Comparison of ENCODE assay signal across 16 cellular contexts in the genomic region with DNA sequence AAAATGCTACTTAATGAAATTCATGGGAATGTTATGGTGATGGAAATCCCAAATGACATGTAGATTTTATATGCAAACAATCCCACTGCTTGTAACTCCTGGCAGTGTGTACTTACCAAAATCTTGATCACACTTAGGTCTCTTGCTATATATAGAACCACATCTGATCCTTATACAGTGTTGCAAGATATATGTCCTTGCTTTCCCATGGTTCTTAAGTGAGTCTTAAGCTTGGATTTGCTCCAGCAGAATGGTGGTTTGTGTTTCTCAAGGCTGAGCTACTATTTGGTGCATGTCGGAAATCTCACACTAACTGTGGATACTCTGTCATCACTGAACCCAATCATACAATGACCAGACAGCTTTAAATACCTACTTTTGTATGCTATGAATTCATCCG. TPM values are rescaled to one million over a fixed set of nuclear protein-coding genes. Genes with fewer than 3 reads are reported as not detected.
DNase-seq lines count a peak whose midpoint lies in the region; ATAC-seq, FAIRE-seq and TF ChIP-seq lines count a peak whose summit lies in the region.
"Had no signal": no experiment of that assay in that cellular context is flagged by ENCODE, and none has a peak within 500 bp of the region (broad histone marks: within the 10 kb centered on the region; RNA-seq: fewer than 3 reads in every experiment).

No MANE protein-coding gene starts in this region.

- H3K27me3 ChIP-seq in left ventricle myocardium inferior (ENCODE audit: low read depth) (no peaks in the 10 kb centered on the region), sigmoid colon (peaks cover 0 to 21% (median 0%) of the 10 kb centered on the region in 3 donors)

- no peak for FAIRE-seq in kidney (lab: Jason Lieb, UNC)
- FAIRE-seq: A204.1, endometrium, HTR-8/SVneo had no signal

- H3K36me3 ChIP-seq in left ventricle myocardium inferior (no peaks in the 10 kb centered on the region), kidney (ENCODE audit: control insufficient read depth in 1 of 2, insufficient read depth in 2 of 2, low read length in 2 of 2) (peaks cover 1 to 2% of the 10 kb centered on the region in 2 donors), sigmoid colon (no peaks in the 10 kb centered on the region)

- no peak for ATAC-seq in left ventricle myocardium superior
- no peak for ATAC-seq in HG02973 (IDR thresholded peaks at IDR 0.05; ENCODE audit: unreplicated experiment)

- DNase-seq in left ventricle myocardium inferior: no peak
- no peak for DNase-seq in left ventricle myocardium superior
- DNase-seq in astrocyte of the spinal cord (ENCODE audit: low read depth, low spot score): peak; percentile 94
- no peak for DNase-seq in kidney
- no peak for DNase-seq in stimulated activated CD4-positive, alpha-beta T cell treated with anti-CD3 and anti-CD28 coated beads, Interleukin-2, amount 100 ng/mL, for 48 hours
- DNase-seq in sigmoid colon: no peak
- no peak for DNase-seq in NOMO-1 (lab: John Stamatoyannopoulos, UW; ENCODE audit: unreplicated experiment in 2 of 2)
- DNase-seq: activated CD8-positive, alpha-beta memory T cell treated with anti-CD3 and anti-CD28 coated beads for 24 hours; activated naive CD8-positive, alpha-beta T cell treated with anti-CD3 and anti-CD28 coated beads, Interleukin-2, amount 10 ng/mL, durations not matched to agents 7 days and 5 days; NCI-H1436; stimulated activated CD4-positive, alpha-beta T cell treated with anti-CD3 and anti-CD28 coated beads, Interleukin-2, amount 100 ng/mL, for 24 hours; T-helper 1 cell had no signal

- H3K27ac ChIP-seq in left ventricle myocardium inferior (replicated peaks): peak overlapping the region; percentile 24
- H3K27ac ChIP-seq in kidney (ENCODE audit: low read depth in 2 of 2, low read length in 2 of 2): peak overlapping the region; percentile 1 to 8
- H3K27ac ChIP-seq in sigmoid colon: no peak overlapping the region

- H3K4me1 ChIP-seq in left ventricle myocardium inferior: peaks cover 19% of the 10 kb centered on the region
- H3K4me1 ChIP-seq in kidney (ENCODE audit: control insufficient read depth in 1 of 2, insufficient read depth in 1 of 2, low read depth in 1 of 2, low read length in 2 of 2): peaks cover 0 to 12% of the 10 kb centered on the region in 2 donors
- no peaks in the 10 kb centered on the region for H3K4me1 ChIP-seq in sigmoid colon

- WGBS in sigmoid colon, 2 donors: 75 to 78% methylated on average over 2 of the region's 2 CpGs

- in situ Hi-C loops in astrocyte of the spinal cord (cut with HindIII; ENCODE audit: low sequenced_read_pairs): no loop called here

- no peak for TF ChIP-seq EP300 in sigmoid colon (IDR thresholded peaks at IDR 0.05)

- intact Hi-C loops in left ventricle myocardium inferior (cut with micrococcal nuclease) (no loop called here), left ventricle myocardium superior (cut with micrococcal nuclease) (no loop called here), kidney (cut with DNase I) (no loop called here), sigmoid colon (cut with DNase I) (no loop called here)

- no peak for TF ChIP-seq POLR2A in sigmoid colon (IDR thresholded peaks at IDR 0.05)

- TF ChIP-seq CTCF in left ventricle myocardium inferior (IDR thresholded peaks at IDR 0.05; ENCODE audit: borderline replicate concordance) (no peak), astrocyte of the spinal cord (IDR thresholded peaks at IDR 0.05; ENCODE audit: low read depth, low read length) (no peak), kidney (IDR thresholded peaks at IDR 0.05; ENCODE audit: borderline replicate concordance, extremely low read depth, insufficient read depth) (no peak), sigmoid colon (IDR thresholded peaks at IDR 0.05) (no peak)

- no peak overlapping the region for H3K4me3 ChIP-seq in left ventricle myocardium inferior
- no peak overlapping the region for H3K4me3 ChIP-seq in astrocyte of the spinal cord (ENCODE audit: low read depth, low read length)
- no peak overlapping the region for H3K4me3 ChIP-seq in kidney (ENCODE audit: low read length in 2 of 2)
- H3K4me3 ChIP-seq in sigmoid colon: no peak overlapping the region

- H3K9me3 ChIP-seq in left ventricle myocardium inferior (replicated peaks): no peaks in the 10 kb centered on the region
- H3K9me3 ChIP-seq in kidney (ENCODE audit: control insufficient read depth in 1 of 2, low read length in 2 of 2): no peaks in the 10 kb centered on the region
- H3K9me3 ChIP-seq in sigmoid colon: no peaks in the 10 kb centered on the region

- H3K9ac ChIP-seq in kidney (ENCODE audit: low read length in 2 of 2): no peak overlapping the region

RNA-seq across cellular contexts. Expression of gene KCNJ15, which starts 50.0 kb away (rescaled TPM):
- total RNA-seq in left ventricle myocardium inferior: 0.30 TPM
- total RNA-seq in left ventricle myocardium superior: 0.72 TPM
- 142 TPM for total RNA-seq in kidney
- 102 TPM for polyA plus RNA-seq in kidney (ENCODE audit: insufficient read depth, low read depth, low replicate concordance)
- total RNA-seq in sigmoid colon: under 1 TPM in 1 of 4 donors, not detected in 3; 0.49 TPM
- polyA plus RNA-seq in sigmoid colon: under 1 TPM in 2 of 3 donors, not detected in 1; 0.22 to 0.60 TPM
- total RNA-seq: activated naive CD8-positive, alpha-beta T cell treated with anti-CD3 and anti-CD28 coated beads, Interleukin-2, amount 10 ng/mL, durations not matched to agents 7 days and 5 days had no signal

Comparison
In these comparisons a context has a peak if more than half of its experiments do, and no peak if none do; other contexts are left out.
1. H3K27ac ChIP-seq: peak in left ventricle myocardium inferior (single experiment) and kidney (2 of 2); none in sigmoid colon (0 of 4).
2. RNA of gene KCNJ15, which starts 50.0 kb away (total RNA-seq): 142 TPM in kidney (single experiment); 0.72 TPM in left ventricle myocardium superior (single experiment), 0.30 TPM in left ventricle myocardium inferior (single experiment) and 0.49 TPM in sigmoid colon; every median in the first group is over 10 times any median in the second.